In genomic region chr18:2881088-2881487, GRCh38 we compare ENCODE assay signal across 12 cellular contexts. TPM values are rescaled to one million over a fixed set of nuclear protein-coding genes. Genes with fewer than 3 reads are reported as not detected.
A peak's percentile ranks its signal among the peaks of the same experiment; 100 is the strongest.
DNase-seq lines count a peak whose midpoint lies in the region; ATAC-seq and TF ChIP-seq lines count a peak whose summit lies in the region.
"Had no signal": no experiment of that assay in that cellular context is flagged by ENCODE, and none has a peak within 500 bp of the region (broad histone marks: within the 10 kb centered on the region; RNA-seq: fewer than 3 reads in every experiment).

No MANE protein-coding gene starts in this region.

- no peaks in the 10 kb centered on the region for H3K36me3 ChIP-seq in uterus
- H3K36me3 ChIP-seq: Peyer's patch had no signal

- H3K4me3 Mint-ChIP-seq in activated naive CD4-positive, alpha-beta T cell treated with anti-CD3 and anti-CD28 coated beads, Interleukin-2, amount 10 ng/mL, durations not matched to agents 7 days and 5 days = peak overlapping the region; percentile 62
- no peak overlapping the region for H3K4me3 Mint-ChIP-seq in activated CD8-positive, alpha-beta T cell treated with anti-CD3 and anti-CD28 coated beads, Interleukin-2, amount 10 ng/mL, durations not matched to agents 7 days and 5 days

- TF ChIP-seq CTCF in uterus (IDR thresholded peaks at IDR 0.05) = no peak

- peak overlapping the region; percentile 89 for H3K27ac Mint-ChIP-seq in activated naive CD4-positive, alpha-beta T cell treated with anti-CD3 and anti-CD28 coated beads, Interleukin-2, amount 10 ng/mL, durations not matched to agents 7 days and 5 days
- H3K27ac Mint-ChIP-seq in activated naive CD4-positive, alpha-beta T cell treated with anti-CD3 and anti-CD28 coated beads, Interleukin-2, amount 50 U/mL, for 72 hours = peak overlapping the region in 1 of 2 donors; percentile 63
- peak overlapping the region; percentile 72 for H3K27ac Mint-ChIP-seq in activated CD8-positive, alpha-beta T cell treated with anti-CD3 and anti-CD28 coated beads, Interleukin-2, amount 10 ng/mL, durations not matched to agents 7 days and 5 days

- TF ChIP-seq POLR2A in uterus (IDR thresholded peaks at IDR 0.05) = no peak

- intact Hi-C loops in uterus (cut with DNase I; ENCODE audit: low total_unique reads) = no loop called here

- H3K4me1 Mint-ChIP-seq in activated naive CD4-positive, alpha-beta T cell treated with anti-CD3 and anti-CD28 coated beads, Interleukin-2, amount 10 ng/mL, durations not matched to agents 7 days and 5 days = peaks cover 39% of the 10 kb centered on the region
- H3K4me1 Mint-ChIP-seq in activated CD8-positive, alpha-beta T cell treated with anti-CD3 and anti-CD28 coated beads, Interleukin-2, amount 10 ng/mL, durations not matched to agents 7 days and 5 days (ENCODE audit: low read depth) = peaks cover 39% of the 10 kb centered on the region

- H3K4me3 ChIP-seq in uterus = no peak overlapping the region
- H3K4me3 ChIP-seq: Peyer's patch, smooth muscle cell had no signal

- peaks cover 10 to 16% of the 10 kb centered on the region in 2 donors for H3K4me1 ChIP-seq in uterus

- peak overlapping the region; percentile 96 to 98 for H3K27ac ChIP-seq in uterus
- H3K27ac ChIP-seq: C4-2B had no signal

- H3K9me3 Mint-ChIP-seq in activated naive CD4-positive, alpha-beta T cell treated with anti-CD3 and anti-CD28 coated beads, Interleukin-2, amount 10 ng/mL, durations not matched to agents 7 days and 5 days = no peaks in the 10 kb centered on the region
- H3K9me3 Mint-ChIP-seq in activated naive CD4-positive, alpha-beta T cell treated with anti-CD3 and anti-CD28 coated beads, Interleukin-2, amount 50 U/mL, for 72 hours = no peaks in the 10 kb centered on the region
- peaks cover 2% of the 10 kb centered on the region for H3K9me3 Mint-ChIP-seq in activated CD8-positive, alpha-beta T cell treated with anti-CD3 and anti-CD28 coated beads, Interleukin-2, amount 10 ng/mL, durations not matched to agents 7 days and 5 days (ENCODE audit: insufficient read depth)

- H3K9me3 ChIP-seq in uterus = no peaks in the 10 kb centered on the region
- H3K9me3 ChIP-seq: Peyer's patch had no signal

- CTCF ChIA-PET in activated naive CD4-positive, alpha-beta T cell treated with anti-CD3 and anti-CD28 coated beads, Interleukin-2, amount 10 ng/mL, durations not matched to agents 7 days and 5 days (lab: Charles Lee) = no interaction called here
- CTCF ChIA-PET in activated CD8-positive, alpha-beta T cell treated with anti-CD3 and anti-CD28 coated beads, Interleukin-2, amount 10 ng/mL, durations not matched to agents 7 days and 5 days (lab: Charles Lee) = no interaction called here

- peaks cover 10% of the 10 kb centered on the region for H3K27me3 Mint-ChIP-seq in activated naive CD4-positive, alpha-beta T cell treated with anti-CD3 and anti-CD28 coated beads, Interleukin-2, amount 10 ng/mL, durations not matched to agents 7 days and 5 days
- H3K27me3 Mint-ChIP-seq in activated CD8-positive, alpha-beta T cell treated with anti-CD3 and anti-CD28 coated beads, Interleukin-2, amount 10 ng/mL, durations not matched to agents 7 days and 5 days (ENCODE audit: low read depth) = peaks cover 2% of the 10 kb centered on the region

- no peak for ATAC-seq in activated naive CD4-positive, alpha-beta T cell treated with anti-CD3 and anti-CD28 coated beads, Interleukin-2, amount 50 U/mL, for 72 hours
- ATAC-seq in activated CD8-positive, alpha-beta T cell treated with anti-CD3 and anti-CD28 coated beads, Interleukin-2, amount 10 ng/mL, durations not matched to agents 7 days and 5 days = no peak
- ATAC-seq in GM19452 (IDR thresholded peaks at IDR 0.05; ENCODE audit: unreplicated experiment) = no peak

- no peak for DNase-seq in activated naive CD4-positive, alpha-beta T cell treated with anti-CD3 and anti-CD28 coated beads, Interleukin-2, amount 10 ng/mL, durations not matched to agents 7 days and 5 days
- DNase-seq in activated naive CD4-positive, alpha-beta T cell treated with anti-CD3 and anti-CD28 coated beads, Interleukin-2, amount 50 U/mL, for 72 hours (ENCODE audit: low spot score in 2 of 2) = no peak
- no peak for DNase-seq in activated CD8-positive, alpha-beta T cell treated with anti-CD3 and anti-CD28 coated beads, Interleukin-2, amount 10 ng/mL, durations not matched to agents 7 days and 5 days
- peak; percentile 36 for DNase-seq in islet precursor cell
- DNase-seq in uterus = no peak
- DNase-seq in RPMI8226 = no peak
- no peak for DNase-seq in activated gamma-delta T cell treated with Interleukin-2 at 50 U/mL for 16 hours
- DNase-seq: NCI-H187 had no signal

- POLR2A ChIA-PET in activated CD8-positive, alpha-beta T cell treated with anti-CD3 and anti-CD28 coated beads, Interleukin-2, amount 10 ng/mL, durations not matched to agents 7 days and 5 days (lab: Charles Lee) = interaction anchor here (1.1 kb wide), 1 partner anchor 43 kb away, joined by 4 read pairs; no protein-coding TSS in a partner anchor

- H3K36me3 Mint-ChIP-seq in activated naive CD4-positive, alpha-beta T cell treated with anti-CD3 and anti-CD28 coated beads, Interleukin-2, amount 10 ng/mL, durations not matched to agents 7 days and 5 days = peaks cover 1% of the 10 kb centered on the region
- H3K36me3 Mint-ChIP-seq in activated naive CD4-positive, alpha-beta T cell treated with anti-CD3 and anti-CD28 coated beads, Interleukin-2, amount 50 U/mL, for 72 hours = peaks cover 0 to 10% of the 10 kb centered on the region in 2 donors
- peaks cover 5% of the 10 kb centered on the region for H3K36me3 Mint-ChIP-seq in activated CD8-positive, alpha-beta T cell treated with anti-CD3 and anti-CD28 coated beads, Interleukin-2, amount 10 ng/mL, durations not matched to agents 7 days and 5 days (ENCODE audit: low read depth)

- no peaks in the 10 kb centered on the region for H3K27me3 ChIP-seq in uterus
- H3K27me3 ChIP-seq: Peyer's patch had no signal

RNA-seq across cellular contexts. Expression of gene EMILIN2, which starts 34.3 kb away (rescaled TPM):
- total RNA-seq in activated naive CD4-positive, alpha-beta T cell treated with anti-CD3 and anti-CD28 coated beads, Interleukin-2, amount 50 U/mL, for 72 hours = 10 to 100 TPM; 13.0 to 24.4 TPM
- 10 to 100 TPM; 32.7 to 34.6 TPM for total RNA-seq in activated CD8-positive, alpha-beta T cell treated with anti-CD3 and anti-CD28 coated beads, Interleukin-2, amount 10 ng/mL, durations not matched to agents 7 days and 5 days
- total RNA-seq in uterus = 10 to 100 TPM; 25.6 to 60.2 (median 43.2) TPM
